3 cellular contexts compared by ENCODE assay signal in genomic region chrX:12082959-12083358, GRCh38. TPM values are rescaled to one million over a fixed set of nuclear protein-coding genes. Genes with fewer than 3 reads are reported as not detected.
"Had no signal": no experiment of that assay in that cellular context is flagged by ENCODE, and none has a peak within 500 bp of the region (broad histone marks: within the 10 kb centered on the region; RNA-seq: fewer than 3 reads in every experiment).

No MANE protein-coding gene starts in this region.

RNA-seq across cellular contexts. Expression of gene FRMPD4, which starts 55.3 kb away (rescaled TPM):
- polyA plus RNA-seq: HepG2, IgD-negative memory B cell, K562 had no signal
